Comparison of ENCODE assay signal across 1 cellular context in genomic region chr16:65113441-65113840, GRCh38.
TF ChIP-seq lines count a peak whose summit lies in the region.

No MANE protein-coding gene starts in this region.

TF ChIP-seq in SK-N-SH treated with all-trans-retinoic acid at 6 μM for 48 hours, 23 proteins besides CTCF, POLR2A, EP300 and RAD21 (continued from another document):
- TF ChIP-seq POU6F1 (CRISPR knock-in tag; IDR thresholded peaks at IDR 0.05; ENCODE audit: borderline replicate concordance, low read depth): no peak
